ENCODE assay signal across 8 cellular contexts in the genomic region with DNA sequence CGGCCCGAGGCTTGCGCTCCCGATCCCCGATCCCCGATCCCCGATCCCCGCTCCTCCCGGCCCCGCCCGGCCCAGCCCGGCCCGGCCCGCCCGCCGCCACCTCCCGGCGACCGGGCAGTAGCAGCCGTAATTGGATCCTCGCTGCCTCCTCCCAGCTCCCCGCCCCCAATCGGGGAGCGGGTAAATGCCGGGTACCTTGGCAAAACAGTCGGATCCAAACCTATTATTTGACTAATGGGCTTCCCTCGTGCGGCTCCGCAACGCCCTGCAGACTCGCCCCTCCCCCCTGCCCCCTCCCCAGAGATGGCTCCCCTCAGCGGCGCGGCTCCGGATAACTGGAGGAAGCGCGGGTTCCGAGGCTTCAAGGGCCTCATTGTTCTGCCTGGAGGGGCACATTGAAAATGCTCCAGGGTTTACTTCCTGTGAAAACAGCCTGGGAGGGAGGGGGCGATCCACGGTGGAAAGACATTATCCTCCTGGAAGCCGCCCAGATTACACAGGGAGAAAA.
DNase-seq lines count a peak whose midpoint lies in the region; ATAC-seq and TF ChIP-seq lines count a peak whose summit lies in the region.

No MANE protein-coding gene starts in this region.

- no peaks in the 10 kb centered on the region for H3K36me3 ChIP-seq in mucosa of descending colon (ENCODE audit: low read depth)

- H3K9me3 ChIP-seq in mucosa of descending colon = no peaks in the 10 kb centered on the region

- peak; percentile 53 for DNase-seq in AG10803 (ENCODE audit: low read depth)
- peak; percentile 62 for DNase-seq in NCI-H345 treated with DMSO at 0.1 percent for 48 hours (lab: John Stamatoyannopoulos, UW; ENCODE audit: unreplicated experiment)
- DNase-seq in activated CD8-positive, alpha-beta memory T cell treated with anti-CD3 and anti-CD28 coated beads for 24 hours = peak; percentile 82
- DNase-seq in epithelial cell of prostate (ENCODE audit: low read depth, low spot score) = no peak
- DNase-seq in mucosa of descending colon = peak in 2 of 3 donors; percentile 69 to 82
- peak; percentile 62 for DNase-seq in stimulated activated naive CD8-positive, alpha-beta T cell treated with anti-CD3 and anti-CD28 coated beads, Interleukin-15, Interleukin-2, amounts not matched to agents 100 U/mL and 50 U/mL, for 24 hours

- ATAC-seq in GM19043 (IDR thresholded peaks at IDR 0.05; ENCODE audit: low read depth, unreplicated experiment) (peak; percentile 33), HG03354 (IDR thresholded peaks at IDR 0.05; ENCODE audit: poor library complexity, severe bottlenecking, unreplicated experiment) (peak; percentile 44), mucosa of descending colon (peak; percentile 69)
- peak; percentile 25 for ATAC-seq in stimulated activated naive CD8-positive, alpha-beta T cell treated with anti-CD3 and anti-CD28 coated beads, Interleukin-15, Interleukin-2, amounts not matched to agents 100 U/mL and 50 U/mL, for 24 hours

- TF ChIP-seq CTCF in AG10803 (conservative IDR thresholded peaks at IDR 0.05; ENCODE audit: low read length) (0 out of 2 replicates have a peak, but pooled peaks have one; percentile 2), mucosa of descending colon (IDR thresholded peaks at IDR 0.05) (no peak)

- intact Hi-C loops in mucosa of descending colon (cut with DNase I, micrococcal nuclease) = loop anchor here (10.0 kb wide), 1 partner anchor 91 kb away; a partner anchor contains a TSS

- H3K4me3 ChIP-seq in AG10803 (ENCODE audit: low read length) = peak overlapping the region; percentile 47
- H3K4me3 ChIP-seq in mucosa of descending colon = no peak overlapping the region

- peak overlapping the region; percentile 77 for H3K27ac ChIP-seq in epithelial cell of prostate

- peaks cover 14% of the 10 kb centered on the region for H3K4me1 ChIP-seq in mucosa of descending colon (ENCODE audit: low read depth)
